Comparison of ENCODE assay signal across 19 cellular contexts in the genomic region with DNA sequence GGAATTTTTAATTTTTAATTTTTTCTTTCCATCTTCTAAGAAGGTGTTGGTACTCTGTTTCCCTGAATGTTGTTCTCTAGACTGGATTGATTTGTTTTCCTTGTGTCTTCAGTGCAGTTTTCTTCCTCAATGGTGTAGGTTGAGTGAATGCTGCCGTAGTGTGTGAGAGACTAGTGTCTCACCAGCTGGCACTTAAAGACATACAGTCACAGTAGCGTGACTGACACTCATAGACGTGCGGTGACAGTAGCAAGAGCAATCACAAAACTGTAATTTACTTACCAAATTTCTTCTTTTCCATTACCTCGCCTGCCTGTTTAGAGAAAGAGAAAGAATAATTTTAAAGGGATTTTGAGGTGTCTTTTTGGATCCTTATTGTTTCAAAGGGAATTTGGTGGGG. TPM values are rescaled to one million over a fixed set of nuclear protein-coding genes. Genes with fewer than 3 reads are reported as not detected.
DNase-seq lines count a peak whose midpoint lies in the region; ATAC-seq, FAIRE-seq and TF ChIP-seq lines count a peak whose summit lies in the region.
"Had no signal": no experiment of that assay in that cellular context is flagged by ENCODE, and none has a peak within 500 bp of the region (broad histone marks: within the 10 kb centered on the region; RNA-seq: fewer than 3 reads in every experiment).

No MANE protein-coding gene starts in this region.

- H3K36me3 Mint-ChIP-seq in GM23338 (ENCODE audit: low read depth) = peaks cover 3% of the 10 kb centered on the region; the same call in 1 of the 3 replicates
- H3K36me3 Mint-ChIP-seq in activated T-cell treated with anti-CD3 and anti-CD28 coated beads, Interleukin-2, amount 50 U/mL, for 24 hours (ENCODE audit: low read depth) = no peaks in the 10 kb centered on the region
- H3K36me3 Mint-ChIP-seq: CD4-positive, CD25-positive, alpha-beta regulatory T cell had no signal

- H3K9me2 ChIP-seq in GM23338 (ENCODE audit: insufficient read depth) (0 out of 2 replicates have a peak, but pooled peaks cover 6% of the 10 kb centered on the region), OCI-LY1 (ENCODE audit: low read depth, low read length) (no peaks in the 10 kb centered on the region)

- H3K4me1 ChIP-seq in GM23338 (ENCODE audit: insufficient read depth) = peaks cover 24% of the 10 kb centered on the region
- H3K4me1 ChIP-seq in OCI-LY1 (ENCODE audit: insufficient read depth, low read length, severe bottlenecking) = peaks cover 31% of the 10 kb centered on the region
- H3K4me1 ChIP-seq in osteoblast (ENCODE audit: insufficient read depth, low read length) = no peaks in the 10 kb centered on the region
- H3K4me1 ChIP-seq in kidney (ENCODE audit: control insufficient read depth in 1 of 2, insufficient read depth in 1 of 2, low read depth in 1 of 2, low read length in 2 of 2) = no peaks in the 10 kb centered on the region

- H3K27ac ChIP-seq in GM23338 (ENCODE audit: low read depth) = no peak overlapping the region
- peak overlapping the region; percentile 59 for H3K27ac ChIP-seq in OCI-LY1 (ENCODE audit: low read depth, low read length, poor library complexity, severe bottlenecking)
- no peak overlapping the region for H3K27ac ChIP-seq in osteoblast (ENCODE audit: low read depth, low read length)
- H3K27ac ChIP-seq in kidney (ENCODE audit: low read depth in 2 of 2, low read length in 2 of 2) = no peak overlapping the region
- H3K27ac ChIP-seq: RWPE1 had no signal

- H3K27me3 ChIP-seq in GM23338 (ENCODE audit: insufficient read depth) (no peaks in the 10 kb centered on the region), OCI-LY1 (ENCODE audit: insufficient read depth, low read length) (no peaks in the 10 kb centered on the region), osteoblast (ENCODE audit: insufficient read depth, low read length) (no peaks in the 10 kb centered on the region)
- H3K27me3 ChIP-seq: MG63 had no signal

- H2AFZ ChIP-seq in GM23338 (no peak overlapping the region), OCI-LY1 (ENCODE audit: low read length) (no peak overlapping the region), osteoblast (ENCODE audit: low read length) (peak overlapping the region; percentile 57)

- intact Hi-C loops in kidney (cut with DNase I) = loop anchor here (10.0 kb wide), 1 partner anchor 230 kb away; no protein-coding TSS in a partner anchor

- peak; percentile 8 for DNase-seq in DMS53 treated with DMSO at 0.1 percent for 48 hours (lab: John Stamatoyannopoulos, UW; ENCODE audit: unreplicated experiment)
- no peak for DNase-seq in GM23338 (ENCODE audit: low spot score)
- no peak for DNase-seq in osteoblast (ENCODE audit: insufficient read length, low spot score, missing footprints)
- no peak for DNase-seq in kidney
- no peak for DNase-seq in activated T-cell treated with anti-CD3 and anti-CD28 coated beads, Interleukin-2, amount 50 U/mL, for 24 hours
- no peak for DNase-seq in SW 1271 (lab: John Stamatoyannopoulos, UW)
- DNase-seq: Caco-2; CD4-positive, CD25-positive, alpha-beta regulatory T cell; GOT3; IMR-90; Karpas-422; MG63; NCI-H1105; NCI-H1930; NCI-H526; OCI-M1; T-helper 2 cell had no signal

- FAIRE-seq in kidney (lab: Jason Lieb, UNC) = no peak

- H3K36me3 ChIP-seq in GM23338 (ENCODE audit: insufficient read depth) (no peaks in the 10 kb centered on the region), OCI-LY1 (ENCODE audit: insufficient read depth, low read length) (no peaks in the 10 kb centered on the region), osteoblast (ENCODE audit: insufficient read depth, low read length) (no peaks in the 10 kb centered on the region), kidney (ENCODE audit: control insufficient read depth in 1 of 2, insufficient read depth in 2 of 2, low read length in 2 of 2) (no peaks in the 10 kb centered on the region)
- H3K36me3 ChIP-seq: MG63 had no signal

- no peaks in the 10 kb centered on the region for H3K9me3 ChIP-seq in OCI-LY1 (ENCODE audit: low read length)
- no peaks in the 10 kb centered on the region for H3K9me3 ChIP-seq in osteoblast (ENCODE audit: low read depth, low read length)
- no peaks in the 10 kb centered on the region for H3K9me3 ChIP-seq in kidney (ENCODE audit: control insufficient read depth in 1 of 2, low read length in 2 of 2)
- H3K9me3 ChIP-seq: Caco-2, MG63 had no signal

- H3K27ac Mint-ChIP-seq in GM23338 = no peak overlapping the region
- no peak overlapping the region for H3K27ac Mint-ChIP-seq in activated T-cell treated with anti-CD3 and anti-CD28 coated beads, Interleukin-2, amount 50 U/mL, for 24 hours
- H3K27ac Mint-ChIP-seq: CD4-positive, CD25-positive, alpha-beta regulatory T cell had no signal

- no peak for ATAC-seq in GM23338

- peaks cover 20% of the 10 kb centered on the region for H3K4me1 Mint-ChIP-seq in GM23338
- H3K4me1 Mint-ChIP-seq in activated T-cell treated with anti-CD3 and anti-CD28 coated beads, Interleukin-2, amount 50 U/mL, for 24 hours (ENCODE audit: low read depth) = no peaks in the 10 kb centered on the region
- H3K4me1 Mint-ChIP-seq: CD4-positive, CD25-positive, alpha-beta regulatory T cell had no signal

- H3K4me3 ChIP-seq in GM23338 (no peak overlapping the region), OCI-LY1 (ENCODE audit: low read depth, low read length, poor library complexity, severe bottlenecking) (no peak overlapping the region), osteoblast (ENCODE audit: insufficient read depth, low read length) (no peak overlapping the region), kidney (ENCODE audit: low read length in 2 of 2) (no peak overlapping the region)
- H3K4me3 ChIP-seq: MG63 had no signal

- H3F3A ChIP-seq in GM23338 (replicated peaks; ENCODE audit: low read depth) (no peaks in the 10 kb centered on the region), OCI-LY1 (ENCODE audit: insufficient read depth, low read length) (no peaks in the 10 kb centered on the region)

- H3K9ac ChIP-seq in OCI-LY1 (ENCODE audit: low read length) (no peak overlapping the region), kidney (ENCODE audit: low read length in 2 of 2) (no peak overlapping the region)

- H3K4me3 Mint-ChIP-seq in GM23338 = no peak overlapping the region
- H3K4me3 Mint-ChIP-seq in activated T-cell treated with anti-CD3 and anti-CD28 coated beads, Interleukin-2, amount 50 U/mL, for 24 hours = no peak overlapping the region
- H3K4me3 Mint-ChIP-seq: CD4-positive, CD25-positive, alpha-beta regulatory T cell had no signal

- no peaks in the 10 kb centered on the region for H3K79me2 ChIP-seq in GM23338 (replicated peaks; ENCODE audit: insufficient read depth)
- no peaks in the 10 kb centered on the region for H3K79me2 ChIP-seq in OCI-LY1 (ENCODE audit: insufficient read depth, low read length)
- no peaks in the 10 kb centered on the region for H3K79me2 ChIP-seq in osteoblast (ENCODE audit: insufficient read depth, low read length)

- H4K20me1 ChIP-seq in GM23338 (replicated peaks; ENCODE audit: insufficient read depth) (no peaks in the 10 kb centered on the region), OCI-LY1 (ENCODE audit: insufficient read depth, low read length) (no peaks in the 10 kb centered on the region), osteoblast (ENCODE audit: insufficient read depth, low read length) (no peaks in the 10 kb centered on the region)

- H3K4me2 ChIP-seq in GM23338 (0 out of 2 replicates have a peak overlapping the region, but pooled peaks have one; percentile 9), OCI-LY1 (ENCODE audit: low read length) (peak overlapping the region; percentile 27; the same call in 1 of the 2 replicates), osteoblast (ENCODE audit: insufficient read depth, low read length) (no peak overlapping the region)

- TF ChIP-seq CTCF in GM23338 (conservative IDR thresholded peaks at IDR 0.05; ENCODE audit: low read depth in 2 of 2) (no peak), OCI-LY1 (IDR thresholded peaks at IDR 0.05; ENCODE audit: low read length) (no peak), osteoblast (IDR thresholded peaks at IDR 0.05; ENCODE audit: extremely low read depth, low read depth, low read length) (no peak), kidney (IDR thresholded peaks at IDR 0.05; ENCODE audit: borderline replicate concordance, extremely low read depth, insufficient read depth) (no peak)

- H3K27me3 Mint-ChIP-seq in GM23338 (ENCODE audit: insufficient read depth, low read depth, poor library complexity) = peaks cover 10% of the 10 kb centered on the region
- H3K27me3 Mint-ChIP-seq in activated T-cell treated with anti-CD3 and anti-CD28 coated beads, Interleukin-2, amount 50 U/mL, for 24 hours = no peaks in the 10 kb centered on the region

- H3K9me3 Mint-ChIP-seq in GM23338 = peaks cover 3% of the 10 kb centered on the region; the same call in 1 of the 3 replicates
- no peaks in the 10 kb centered on the region for H3K9me3 Mint-ChIP-seq in activated T-cell treated with anti-CD3 and anti-CD28 coated beads, Interleukin-2, amount 50 U/mL, for 24 hours

TF ChIP-seq in GM23338, 12 proteins besides CTCF, POLR2A, EP300 and RAD21:
- TF ChIP-seq ETS1 (IDR thresholded peaks at IDR 0.05) = no peak

RNA-seq across cellular contexts. Expression of gene PGM2, which starts 21.4 kb away (rescaled TPM):
- total RNA-seq in GM23338 (2014; rRNA removed; shearing (Covaris generic)) = 30.8 and 36.6 TPM in 2 replicates
- polyA plus RNA-seq in GM23338 (2016; fragmentation: Nextera tagmentation; extraction: Ambion mirVana) (10.1 and 11.4 TPM in 2 replicates), kidney (ENCODE audit: insufficient read depth, low read depth, low replicate concordance) (15.5 TPM)
- total RNA-seq in osteoblast (17.1 and 20.3 TPM in 2 replicates), kidney (30.7 TPM)
